24 cellular contexts compared by ENCODE assay signal in genomic region chr17:34305061-34305460, GRCh38. TPM values are rescaled to one million over a fixed set of nuclear protein-coding genes. Genes with fewer than 3 reads are reported as not detected.
DNase-seq lines count a peak whose midpoint lies in the region; ATAC-seq and TF ChIP-seq lines count a peak whose summit lies in the region.
"Had no signal": no experiment of that assay in that cellular context is flagged by ENCODE, and none has a peak within 500 bp of the region (broad histone marks: within the 10 kb centered on the region; RNA-seq: fewer than 3 reads in every experiment).

No MANE protein-coding gene starts in this region.

- H3K9ac ChIP-seq in mesendoderm (ENCODE audit: low read length): no peak overlapping the region
- H3K9ac ChIP-seq: BLaER1 had no signal

- no peaks in the 10 kb centered on the region for H3K36me3 ChIP-seq in mesendoderm (ENCODE audit: control insufficient read depth, insufficient read depth, low read length)
- H3K36me3 ChIP-seq: BE2C, BLaER1 had no signal

- H3K4me1 ChIP-seq in mesendoderm (ENCODE audit: control insufficient read depth, low read depth, low read length): no peaks in the 10 kb centered on the region
- H3K4me1 ChIP-seq: BE2C, BLaER1 had no signal

- H4K8ac ChIP-seq in mesendoderm (ENCODE audit: low read depth, low read length): no peak overlapping the region

- H3K23ac ChIP-seq in mesendoderm (ENCODE audit: low read length): no peak overlapping the region

- no peak overlapping the region for H4K5ac ChIP-seq in mesendoderm (ENCODE audit: low read length)

- no peak overlapping the region for H2BK15ac ChIP-seq in mesendoderm (replicated peaks; ENCODE audit: low read depth)

- TF ChIP-seq CTCF in coronary artery (IDR thresholded peaks at IDR 0.05): no peak

- H3K27me3 ChIP-seq in mesendoderm (ENCODE audit: insufficient read depth, low read length, poor library complexity): no peaks in the 10 kb centered on the region
- H3K27me3 ChIP-seq: BE2C, BLaER1 had no signal

- H3K79me2 ChIP-seq in mesendoderm (ENCODE audit: control insufficient read depth, insufficient read depth, low read length): no peaks in the 10 kb centered on the region

- H3K4me2 ChIP-seq in mesendoderm (ENCODE audit: low read length): no peak overlapping the region
- H3K4me2 ChIP-seq: BLaER1 had no signal

- no peak for ATAC-seq in HG02798 (IDR thresholded peaks at IDR 0.05; ENCODE audit: poor library complexity, unreplicated experiment)
- no peak for ATAC-seq in GM19395 (IDR thresholded peaks at IDR 0.05; ENCODE audit: unreplicated experiment)

- no peak overlapping the region for H3K4me3 ChIP-seq in coronary artery
- H3K4me3 ChIP-seq in mesendoderm (ENCODE audit: low read length): no peak overlapping the region
- H3K4me3 ChIP-seq: BLaER1 had no signal

- WGBS in mesendoderm (ENCODE audit: extremely low coverage, insufficient coverage, low lambda C conversion rate): no CpG with 5 or more reads among the region's 4 CpGs

- no peak overlapping the region for H3K18ac ChIP-seq in mesendoderm (ENCODE audit: low read length)

- H3K79me1 ChIP-seq in mesendoderm (ENCODE audit: low read length): no peaks in the 10 kb centered on the region

- H2BK5ac ChIP-seq in mesendoderm (ENCODE audit: low read length): no peak overlapping the region

- peak; percentile 9 for DNase-seq in coronary artery (ENCODE audit: low spot score)
- DNase-seq in ecto neural progenitor cell (ENCODE audit: low spot score): peak; percentile 19
- DNase-seq in mesendoderm: no peak
- DNase-seq in activated CD4-positive, CD25-positive, alpha-beta regulatory T cell treated with anti-CD3 and anti-CD28 coated beads, Interleukin-2, amount 50 U/mL, for 72 hours: no peak
- DNase-seq in SW 1271 (lab: John Stamatoyannopoulos, UW): no peak
- DNase-seq: 8988T; ACHN; BE2C; C1 segment of cervical spinal cord; CD4-positive, alpha-beta memory T cell; CD4-positive, CD25-positive, alpha-beta regulatory T cell; CD8-positive, alpha-beta memory T cell; COR-L47; DMS 273 treated with DMSO at 0.1 percent for 48 hours; DMS153; DMS53; DMS79; DND-41; EL; GDM1 had no signal

- no peak overlapping the region for H3K56ac ChIP-seq in mesendoderm (ENCODE audit: low read length)

- no peak overlapping the region for H2BK120ac ChIP-seq in mesendoderm (ENCODE audit: low read depth, low read length)

- no peak overlapping the region for H3K4ac ChIP-seq in mesendoderm (ENCODE audit: low read depth, low read length)

- H3K27ac ChIP-seq in coronary artery (no peak overlapping the region), mesendoderm (ENCODE audit: low read depth, low read length) (no peak overlapping the region)
- H3K27ac ChIP-seq: BLaER1 had no signal

- peak overlapping the region; percentile 84 for H2AK5ac ChIP-seq in mesendoderm (ENCODE audit: low read length)

RNA-seq across cellular contexts. Expression of gene CCL8, which starts 14.2 kb away (rescaled TPM):
- not detected for polyA plus RNA-seq in mesendoderm (2013, experiment 1 of 2)
- polyA plus RNA-seq in mesendoderm (2013, experiment 2 of 2): not detected
- polyA plus RNA-seq: CD4-positive, alpha-beta memory T cell; CD4-positive, CD25-positive, alpha-beta regulatory T cell; CD8-positive, alpha-beta memory T cell had no signal

RNA-seq across cellular contexts. Expression of gene CCL11, which starts 19.5 kb away (rescaled TPM):
- polyA plus RNA-seq in mesendoderm (2013, experiment 1 of 2): 0.03 TPM
- polyA plus RNA-seq in mesendoderm (2013, experiment 2 of 2): not detected
- polyA plus RNA-seq: CD14-positive monocyte; CD4-positive, alpha-beta memory T cell; CD4-positive, CD25-positive, alpha-beta regulatory T cell; CD8-positive, alpha-beta memory T cell had no signal

RNA-seq across cellular contexts. Expression of gene CCL7, which starts 35.0 kb away (rescaled TPM):
- polyA plus RNA-seq in mesendoderm (2013, experiment 1 of 2): not detected
- not detected for polyA plus RNA-seq in mesendoderm (2013, experiment 2 of 2)
- polyA plus RNA-seq: CD4-positive, alpha-beta memory T cell; CD4-positive, CD25-positive, alpha-beta regulatory T cell; CD8-positive, alpha-beta memory T cell had no signal

RNA-seq across cellular contexts. Expression of gene CCL2, which starts 50.0 kb away (rescaled TPM):
- 17.3 TPM for polyA plus RNA-seq in mesendoderm (2013, experiment 1 of 2)
- 16.7 TPM for polyA plus RNA-seq in mesendoderm (2013, experiment 2 of 2)
- polyA plus RNA-seq: CD4-positive, alpha-beta memory T cell; CD4-positive, CD25-positive, alpha-beta regulatory T cell; CD8-positive, alpha-beta memory T cell had no signal

RNA-seq across cellular contexts. Expression of gene CCL13, which starts 51.2 kb away (rescaled TPM):
- polyA plus RNA-seq in mesendoderm (2013, experiment 1 of 2): not detected
- not detected for polyA plus RNA-seq in mesendoderm (2013, experiment 2 of 2)
- polyA plus RNA-seq: CD14-positive monocyte; CD4-positive, alpha-beta memory T cell; CD4-positive, CD25-positive, alpha-beta regulatory T cell; CD8-positive, alpha-beta memory T cell had no signal

Comparison
In these comparisons a context has a peak if more than half of its experiments do, and no peak if none do; other contexts are left out.
1. DNase-seq: peak in coronary artery (single experiment) and ecto neural progenitor cell (single experiment); none in mesendoderm (single experiment), activated CD4-positive, CD25-positive, alpha-beta regulatory T cell treated with anti-CD3 and anti-CD28 coated beads, Interleukin-2, amount 50 U/mL, for 72 hours (single experiment) and SW 1271 (0 of 2).